12 cellular contexts compared by ENCODE assay signal in the genomic region with DNA sequence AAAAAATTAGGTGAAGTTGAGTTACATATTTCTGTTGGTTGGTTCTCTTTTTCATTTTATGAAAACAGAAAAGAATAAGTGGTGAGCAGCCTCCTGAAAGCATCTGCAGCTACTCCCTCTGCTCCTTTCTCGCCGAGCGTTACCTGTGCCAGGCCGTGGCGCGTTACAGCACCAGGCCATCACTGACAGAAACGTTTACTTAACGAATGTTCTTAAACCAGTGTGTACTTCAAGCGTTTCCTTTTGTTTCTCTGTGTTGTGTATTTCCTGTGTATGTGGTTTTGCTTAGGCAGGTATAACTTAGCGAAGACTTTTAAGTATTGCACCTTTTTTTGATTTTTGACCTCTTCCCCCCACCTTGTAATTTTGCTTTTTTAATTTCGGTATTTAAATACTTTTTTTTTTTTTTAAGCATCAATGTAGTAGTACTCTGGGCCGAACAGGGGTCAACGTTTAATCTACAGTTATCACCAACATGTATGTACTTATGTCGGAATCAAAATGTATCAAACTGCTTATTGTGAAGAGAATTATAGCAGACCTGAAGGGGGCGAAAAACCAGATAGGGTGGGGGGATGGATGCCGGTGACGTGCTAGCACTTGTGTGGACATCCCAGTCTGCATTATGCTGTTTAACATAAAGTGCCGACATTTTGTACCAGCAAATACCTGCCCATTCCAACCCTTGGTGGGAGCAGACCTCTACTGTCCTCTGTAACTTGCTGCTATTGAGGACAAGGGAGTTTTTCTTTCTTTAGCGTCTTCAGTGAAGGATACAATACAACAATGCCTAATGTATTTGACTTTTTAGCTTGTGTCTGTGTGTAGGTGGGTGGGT. TPM values are rescaled to one million over a fixed set of nuclear protein-coding genes. Genes with fewer than 3 reads are reported as not detected.
DNase-seq lines count a peak whose midpoint lies in the region; ATAC-seq, FAIRE-seq and TF ChIP-seq lines count a peak whose summit lies in the region.
"Had no signal": no experiment of that assay in that cellular context is flagged by ENCODE, and none has a peak within 500 bp of the region (broad histone marks: within the 10 kb centered on the region; RNA-seq: fewer than 3 reads in every experiment).

No MANE protein-coding gene starts in this region.

- H3K27me3 ChIP-seq in lower lobe of right lung (ENCODE audit: low read depth) (no peaks in the 10 kb centered on the region), transverse colon (no peaks in the 10 kb centered on the region)

- H3K4me1 Mint-ChIP-seq in activated T-helper 1 cell treated with anti-CD3 and anti-CD28 coated beads, Interleukin-12 subunit alpha, Interleukin-12 subunit beta, Interleukin-2, Interleukin-4 antibody, amounts not matched to agents 30 ng/mL and 10 ng/mL and 1 ng/mL, durations not matched to agents 14 hours and 24 hours and 36 hours (ENCODE audit: low read depth), result peaks cover 82% of the 10 kb centered on the region

- in situ Hi-C loops in transverse colon (cut with MboI; ENCODE audit: low pct_ligation_motif_present in 1 of 4, low pct_unique_long_range_greater_than_20kb in 1 of 4, low sequenced_read_pairs in 3 of 4), result no loop called here

- H3K27me3 Mint-ChIP-seq in activated T-helper 1 cell treated with anti-CD3 and anti-CD28 coated beads, Interleukin-12 subunit alpha, Interleukin-12 subunit beta, Interleukin-2, Interleukin-4 antibody, amounts not matched to agents 30 ng/mL and 10 ng/mL and 1 ng/mL, durations not matched to agents 14 hours and 24 hours and 36 hours (ENCODE audit: insufficient read depth), result no peaks in the 10 kb centered on the region

- TF ChIP-seq POLR2A in transverse colon (IDR thresholded peaks at IDR 0.05), result peak; percentile 45

- FAIRE-seq in kidney (lab: Jason Lieb, UNC) (no peak), D721Med (lab: Jason Lieb, UNC) (no peak)

- H3K36me3 ChIP-seq in lower lobe of right lung (peaks cover 60% of the 10 kb centered on the region), transverse colon (peaks cover 0 to 31% (median 11%) of the 10 kb centered on the region in 4 donors), kidney (ENCODE audit: control insufficient read depth in 1 of 2, insufficient read depth in 2 of 2, low read length in 2 of 2) (peaks cover 19 to 26% of the 10 kb centered on the region in 2 donors)

- peaks cover 39% of the 10 kb centered on the region for H3K36me3 Mint-ChIP-seq in activated T-helper 1 cell treated with anti-CD3 and anti-CD28 coated beads, Interleukin-12 subunit alpha, Interleukin-12 subunit beta, Interleukin-2, Interleukin-4 antibody, amounts not matched to agents 30 ng/mL and 10 ng/mL and 1 ng/mL, durations not matched to agents 14 hours and 24 hours and 36 hours (ENCODE audit: low read depth)

- no peaks in the 10 kb centered on the region for H3K9me3 Mint-ChIP-seq in activated T-helper 1 cell treated with anti-CD3 and anti-CD28 coated beads, Interleukin-12 subunit alpha, Interleukin-12 subunit beta, Interleukin-2, Interleukin-4 antibody, amounts not matched to agents 30 ng/mL and 10 ng/mL and 1 ng/mL, durations not matched to agents 14 hours and 24 hours and 36 hours

- no peak for TF ChIP-seq EP300 in transverse colon (IDR thresholded peaks at IDR 0.05; ENCODE audit: low read depth)

- peaks cover 18% of the 10 kb centered on the region for H3K4me1 ChIP-seq in lower lobe of right lung
- peaks cover 0 to 17% (median 5%) of the 10 kb centered on the region in 4 donors for H3K4me1 ChIP-seq in transverse colon
- no peaks in the 10 kb centered on the region for H3K4me1 ChIP-seq in kidney (ENCODE audit: control insufficient read depth in 1 of 2, insufficient read depth in 1 of 2, low read depth in 1 of 2, low read length in 2 of 2)
- H3K4me1 ChIP-seq: HAP-1 had no signal

- no peak overlapping the region for H3K9ac ChIP-seq in kidney (ENCODE audit: low read length in 2 of 2)

- intact Hi-C loops in activated T-helper 1 cell treated with anti-CD3 and anti-CD28 coated beads, Interleukin-12 subunit alpha, Interleukin-12 subunit beta, Interleukin-2, Interleukin-4 antibody, amounts not matched to agents 30 ng/mL and 10 ng/mL and 1 ng/mL, durations not matched to agents 14 hours and 24 hours and 36 hours (cut with micrococcal nuclease), result loop anchor here (1.0 to 5.0 kb wide), 10 partner anchors 8 to 416 kb away; partner anchors contain the start of genes ADSL, SGSM3 and TNRC6B
- intact Hi-C loops in lower lobe of right lung (cut with DNase I) (no loop called here), transverse colon (cut with DNase I; ENCODE audit: low total_unique reads) (no loop called here), kidney (cut with DNase I) (no loop called here)

- no peak for TF ChIP-seq CTCF in lower lobe of right lung (IDR thresholded peaks at IDR 0.05)
- TF ChIP-seq CTCF in transverse colon (IDR thresholded peaks at IDR 0.05), result no peak
- TF ChIP-seq CTCF in kidney (IDR thresholded peaks at IDR 0.05; ENCODE audit: borderline replicate concordance, extremely low read depth, insufficient read depth), result no peak
- no peak for TF ChIP-seq CTCF in D721Med (IDR thresholded peaks at IDR 0.05; ENCODE audit: insufficient read depth, missing control alignments)

- H3K9me3 ChIP-seq in lower lobe of right lung (no peaks in the 10 kb centered on the region), transverse colon (no peaks in the 10 kb centered on the region), kidney (ENCODE audit: control insufficient read depth in 1 of 2, low read length in 2 of 2) (no peaks in the 10 kb centered on the region)
- H3K9me3 ChIP-seq: HAP-1 had no signal

- no peak for DNase-seq in activated CD4-positive, CD25-positive, alpha-beta regulatory T cell treated with anti-CD3 and anti-CD28 coated beads, Interleukin-2, amount 50 U/mL, for 72 hours
- peak; percentile 52 for DNase-seq in activated T-helper 1 cell treated with anti-CD3 and anti-CD28 coated beads, Interleukin-12 subunit alpha, Interleukin-12 subunit beta, Interleukin-2, Interleukin-4 antibody, amounts not matched to agents 30 ng/mL and 10 ng/mL and 1 ng/mL, durations not matched to agents 14 hours and 24 hours and 36 hours (ENCODE audit: low spot score)
- no peak for DNase-seq in lower lobe of right lung
- DNase-seq in transverse colon, result peak; percentile 31
- DNase-seq in kidney, result no peak
- DNase-seq in D721Med (ENCODE audit: insufficient read length, low spot score), result no peak
- DNase-seq: hypothalamus, midbrain had no signal

- no peak overlapping the region for H3K4me3 ChIP-seq in lower lobe of right lung
- no peak overlapping the region for H3K4me3 ChIP-seq in transverse colon
- H3K4me3 ChIP-seq in kidney (ENCODE audit: low read length in 2 of 2), result no peak overlapping the region
- H3K4me3 ChIP-seq: HAP-1 had no signal

- peak overlapping the region; percentile 73 for H3K4me3 Mint-ChIP-seq in activated T-helper 1 cell treated with anti-CD3 and anti-CD28 coated beads, Interleukin-12 subunit alpha, Interleukin-12 subunit beta, Interleukin-2, Interleukin-4 antibody, amounts not matched to agents 30 ng/mL and 10 ng/mL and 1 ng/mL, durations not matched to agents 14 hours and 24 hours and 36 hours

- WGBS in transverse colon (ENCODE audit: low coverage in 1 of 2), 2 donors, result 79 to 81% methylated on average over 19 of the region's 19 CpGs

- H3K27ac Mint-ChIP-seq in activated T-helper 1 cell treated with anti-CD3 and anti-CD28 coated beads, Interleukin-12 subunit alpha, Interleukin-12 subunit beta, Interleukin-2, Interleukin-4 antibody, amounts not matched to agents 30 ng/mL and 10 ng/mL and 1 ng/mL, durations not matched to agents 14 hours and 24 hours and 36 hours, result peak overlapping the region; percentile 96

- peak; percentile 28 to 49 for ATAC-seq in activated CD4-positive, CD25-positive, alpha-beta regulatory T cell treated with anti-CD3 and anti-CD28 coated beads, Interleukin-2, amount 50 U/mL, for 24 hours
- peak; percentile 32 to 50 for ATAC-seq in lower lobe of right lung
- no peak for ATAC-seq in HG03025 (IDR thresholded peaks at IDR 0.05; ENCODE audit: low FRiP score, unreplicated experiment)

- H3K27ac ChIP-seq in lower lobe of right lung (peak overlapping the region; percentile 53), transverse colon (peak overlapping the region; percentile 20 to 66 (median 55)), kidney (ENCODE audit: low read depth in 2 of 2, low read length in 2 of 2) (no peak overlapping the region)
- H3K27ac ChIP-seq: 22Rv1 had no signal

RNA-seq across cellular contexts. Expression of gene ADSL, which starts 21.6 kb away (rescaled TPM):
- 156 and 160 TPM in 2 replicates for total RNA-seq in activated T-helper 1 cell treated with anti-CD3 and anti-CD28 coated beads, Interleukin-12 subunit alpha, Interleukin-12 subunit beta, Interleukin-2, Interleukin-4 antibody, amounts not matched to agents 30 ng/mL and 10 ng/mL and 1 ng/mL, durations not matched to agents 14 hours and 24 hours and 36 hours
- 38.1 TPM for total RNA-seq in lower lobe of right lung
- 10 to 100 TPM; 13.5 to 70.7 (median 41.8) TPM for total RNA-seq in transverse colon
- total RNA-seq in kidney, result 42.5 TPM
- 57.5 TPM for polyA plus RNA-seq in kidney (ENCODE audit: insufficient read depth, low read depth, low replicate concordance)

RNA-seq across cellular contexts. Expression of gene SGSM3, which starts 45.7 kb away (rescaled TPM):
- 46.2 and 53.2 TPM in 2 replicates for total RNA-seq in activated T-helper 1 cell treated with anti-CD3 and anti-CD28 coated beads, Interleukin-12 subunit alpha, Interleukin-12 subunit beta, Interleukin-2, Interleukin-4 antibody, amounts not matched to agents 30 ng/mL and 10 ng/mL and 1 ng/mL, durations not matched to agents 14 hours and 24 hours and 36 hours
- total RNA-seq in lower lobe of right lung (80.3 TPM), transverse colon (100 to 1,000 TPM in 2 of 4 donors, 10 to 100 TPM in 2; 84.5 to 274 (median 172) TPM), kidney (56.4 TPM)
- 52.2 TPM for polyA plus RNA-seq in kidney (ENCODE audit: insufficient read depth, low read depth, low replicate concordance)

Comparison
In these comparisons a context has a peak if more than half of its experiments do, and no peak if none do; other contexts are left out.
1. DNase-seq: peak in activated T-helper 1 cell treated with anti-CD3 and anti-CD28 coated beads, Interleukin-12 subunit alpha, Interleukin-12 subunit beta, Interleukin-2, Interleukin-4 antibody, amounts not matched to agents 30 ng/mL and 10 ng/mL and 1 ng/mL, durations not matched to agents 14 hours and 24 hours and 36 hours (single experiment) and transverse colon (single experiment); none in activated CD4-positive, CD25-positive, alpha-beta regulatory T cell treated with anti-CD3 and anti-CD28 coated beads, Interleukin-2, amount 50 U/mL, for 72 hours (single experiment), lower lobe of right lung (single experiment), kidney (single experiment) and D721Med (single experiment).
2. H3K27ac ChIP-seq: peak in lower lobe of right lung (single experiment) and transverse colon (4 of 4); none in kidney (0 of 2).